Comparison of ENCODE assay signal across 13 cellular contexts in genomic region chrX:4263005-4263404, GRCh38.
DNase-seq lines count a peak whose midpoint lies in the region; TF ChIP-seq lines count a peak whose summit lies in the region.
"Had no signal": no experiment of that assay in that cellular context is flagged by ENCODE, and none has a peak within 500 bp of the region (broad histone marks: within the 10 kb centered on the region; RNA-seq: fewer than 3 reads in every experiment).

No MANE protein-coding gene starts in this region.

- no peaks in the 10 kb centered on the region for H3K4me1 ChIP-seq in breast epithelium
- no peaks in the 10 kb centered on the region for H3K4me1 ChIP-seq in endodermal cell (ENCODE audit: control insufficient read depth, insufficient read depth, low read length)
- H3K4me1 ChIP-seq: heart right ventricle had no signal

- no peaks in the 10 kb centered on the region for H3K27me3 ChIP-seq in breast epithelium
- H3K27me3 ChIP-seq in endodermal cell (ENCODE audit: control insufficient read depth, insufficient read depth, low read length, poor library complexity, severe bottlenecking), result no peaks in the 10 kb centered on the region
- H3K27me3 ChIP-seq: heart right ventricle had no signal

- intact Hi-C loops in MCF 10A (cut with micrococcal nuclease), result no loop called here
- intact Hi-C loops in breast epithelium (cut with DNase I; ENCODE audit: low total_unique reads), result no loop called here

- H3K4me3 ChIP-seq in breast epithelium (no peak overlapping the region), endodermal cell (ENCODE audit: low read length) (no peak overlapping the region)
- H3K4me3 ChIP-seq: heart right ventricle had no signal

- no peak overlapping the region for H3K27ac Mint-ChIP-seq in MCF 10A (ENCODE audit: low read depth, unreplicated experiment)
- H3K27ac Mint-ChIP-seq in endodermal cell, result no peak overlapping the region
- H3K27ac Mint-ChIP-seq in type B pancreatic cell, result no peak overlapping the region
- H3K27ac Mint-ChIP-seq: activated B cell treated with CpG ODN at 0.5 μM for 24 hours; naive thymus-derived CD8-positive, alpha-beta T cell had no signal

- no peaks in the 10 kb centered on the region for H3K36me3 ChIP-seq in breast epithelium
- no peaks in the 10 kb centered on the region for H3K36me3 ChIP-seq in endodermal cell (ENCODE audit: control insufficient read depth, insufficient read depth, low read length)
- H3K36me3 ChIP-seq: heart right ventricle had no signal

- POLR2A ChIA-PET in MCF 10A (lab: Yijun Ruan, JAX), result no interaction called here

- no peak overlapping the region for H3K27ac ChIP-seq in breast epithelium
- H3K27ac ChIP-seq in endodermal cell (ENCODE audit: low read depth, low read length), result peak overlapping the region; percentile 47
- H3K27ac ChIP-seq: heart right ventricle had no signal

- TF ChIP-seq CTCF in MCF 10A (IDR thresholded peaks at IDR 0.05; ENCODE audit: unreplicated experiment) (peak; percentile 12), breast epithelium (IDR thresholded peaks at IDR 0.05) (no peak), endodermal cell (conservative IDR thresholded peaks at IDR 0.05) (peak; percentile 82), type B pancreatic cell (conservative IDR thresholded peaks at IDR 0.05) (peak; percentile 77)

- H3K9me3 ChIP-seq in breast epithelium (no peaks in the 10 kb centered on the region), endodermal cell (ENCODE audit: control insufficient read depth, low read length) (no peaks in the 10 kb centered on the region)
- H3K9me3 ChIP-seq: heart right ventricle had no signal

- WGBS in endodermal cell (ENCODE audit: insufficient coverage in 1 of 2, insufficient read length in 1 of 2), 2 experiments, result 84% methylated on average over 7 of the region's 7 CpGs; no CpG with 5 or more reads in 1 of the 2 experiments

- H3K9me3 Mint-ChIP-seq in MCF 10A (ENCODE audit: unreplicated experiment) (no peaks in the 10 kb centered on the region), endodermal cell (no peaks in the 10 kb centered on the region), type B pancreatic cell (no peaks in the 10 kb centered on the region)
- H3K9me3 Mint-ChIP-seq: activated B cell treated with CpG ODN at 0.5 μM for 24 hours had no signal

- H3K4me3 Mint-ChIP-seq in MCF 10A (ENCODE audit: unreplicated experiment) (no peak overlapping the region), endodermal cell (no peak overlapping the region), type B pancreatic cell (no peak overlapping the region)
- H3K4me3 Mint-ChIP-seq: activated B cell treated with CpG ODN at 0.5 μM for 24 hours had no signal

- no peak for DNase-seq in MCF 10A (ENCODE audit: unreplicated experiment)
- DNase-seq in breast epithelium (ENCODE audit: low spot score in 2 of 2), result no peak
- peak; percentile 55 for DNase-seq in NCI-H345 (lab: John Stamatoyannopoulos, UW)
- DNase-seq in endodermal cell, result no peak
- DNase-seq in type B pancreatic cell (ENCODE audit: extremely low spot score, unreplicated experiment), result no peak
- DNase-seq in GM19238 (ENCODE audit: insufficient read length, low spot score), result no peak
- no peak for DNase-seq in OCI-M2 (lab: John Stamatoyannopoulos, UW; ENCODE audit: unreplicated experiment)
- no peak for DNase-seq in NCI-H2081 (lab: John Stamatoyannopoulos, UW)
- DNase-seq: activated B cell treated with CpG ODN at 0.5 μM for 24 hours, activated gamma-delta T cell treated with Interleukin-2 at 50 U/mL for 16 hours, C1 segment of cervical spinal cord, heart right ventricle had no signal

- no peak overlapping the region for H3K9ac ChIP-seq in endodermal cell (ENCODE audit: extremely low read depth, low read length, poor library complexity, severe bottlenecking)

- H3K4me1 Mint-ChIP-seq in MCF 10A (ENCODE audit: insufficient read depth, unreplicated experiment), result no peaks in the 10 kb centered on the region
- H3K4me1 Mint-ChIP-seq in endodermal cell, result peaks cover 17% of the 10 kb centered on the region
- peaks cover 10% of the 10 kb centered on the region for H3K4me1 Mint-ChIP-seq in type B pancreatic cell (ENCODE audit: unreplicated experiment)
- H3K4me1 Mint-ChIP-seq: activated B cell treated with CpG ODN at 0.5 μM for 24 hours had no signal

- CTCF ChIA-PET in MCF 10A (lab: Yijun Ruan, JAX), result interaction anchor here (0.9 to 1.2 kb wide), 2 partner anchors 39 to 304 kb away, joined by 3 read pairs; no protein-coding TSS in a partner anchor

- H3K36me3 Mint-ChIP-seq in MCF 10A (ENCODE audit: insufficient read depth, unreplicated experiment), result no peaks in the 10 kb centered on the region
- no peaks in the 10 kb centered on the region for H3K36me3 Mint-ChIP-seq in endodermal cell (ENCODE audit: low read depth)
- H3K36me3 Mint-ChIP-seq in type B pancreatic cell, result no peaks in the 10 kb centered on the region

- BruUV-seq in MCF 10A (replicated peaks; lab: Mats Ljungman, UMichigan), result no TSS peak

- H3K27me3 Mint-ChIP-seq in MCF 10A (ENCODE audit: insufficient read depth, unreplicated experiment), result no peaks in the 10 kb centered on the region
- no peaks in the 10 kb centered on the region for H3K27me3 Mint-ChIP-seq in endodermal cell (ENCODE audit: insufficient read depth)
- H3K27me3 Mint-ChIP-seq in type B pancreatic cell, result no peaks in the 10 kb centered on the region
- H3K27me3 Mint-ChIP-seq: activated B cell treated with CpG ODN at 0.5 μM for 24 hours had no signal

- TF ChIP-seq POLR2A in breast epithelium (IDR thresholded peaks at IDR 0.05), result no peak

Comparison
In these comparisons a context has a peak if more than half of its experiments do, and no peak if none do; other contexts are left out.
1. CTCF ChIP-seq: peak in MCF 10A (single experiment), endodermal cell (single experiment) and type B pancreatic cell (single experiment); none in breast epithelium (0 of 3).